In genomic region chr12:569803-570236, GRCh38 we compare ENCODE assay signal across 2 cellular contexts.
TF ChIP-seq lines count a peak whose summit lies in the region.

No MANE protein-coding gene starts in this region.

TF ChIP-seq in A549, 52 proteins besides CTCF, POLR2A, EP300 and RAD21 (continued from another document):
- TF ChIP-seq PBX3 (IDR thresholded peaks at IDR 0.05) (no peak), CBX8 (IDR thresholded peaks at IDR 0.05) (no peak), EHMT2 (IDR thresholded peaks at IDR 0.05; ENCODE audit: low read depth) (no peak), EHF (CRISPR knock-in tag; IDR thresholded peaks at IDR 0.05) (no peak), MAX (IDR thresholded peaks at IDR 0.05) (peak; percentile 67), FOSB (CRISPR knock-in tag; IDR thresholded peaks at IDR 0.05) (no peak), FOXS1 (CRISPR knock-in tag; IDR thresholded peaks at IDR 0.05) (no peak), SMC3 (IDR thresholded peaks at IDR 0.05) (peak; percentile 96), CBX2 (IDR thresholded peaks at IDR 0.05; ENCODE audit: borderline replicate concordance, low read depth) (no peak), PHF8 (IDR thresholded peaks at IDR 0.05; ENCODE audit: borderline replicate concordance, low read depth) (peak; percentile 56; the same call in 1 of the 2 replicates), ZSCAN20 (CRISPR knock-in tag; IDR thresholded peaks at IDR 0.05) (no peak), NR3C1 (IDR thresholded peaks at IDR 0.05) (no peak), JUN (IDR thresholded peaks at IDR 0.05) (no peak; a peak in 1 of 5 replicates), HDAC2 (IDR thresholded peaks at IDR 0.05) (no peak), ATOH8 (CRISPR knock-in tag; IDR thresholded peaks at IDR 0.05; ENCODE audit: low read depth) (no peak), RFX5 (IDR thresholded peaks at IDR 0.05) (peak; percentile 72; the same call in 1 of the 2 replicates), KDM1A (IDR thresholded peaks at IDR 0.05; ENCODE audit: low read depth) (no peak)
TF ChIP-seq in A549: peak in this region for 5.

TF ChIP-seq in SK-N-SH treated with all-trans-retinoic acid at 6 μM for 48 hours, 23 proteins besides CTCF, POLR2A, EP300 and RAD21 (continued from another document):
- TF ChIP-seq CREB5 (CRISPR knock-in tag; IDR thresholded peaks at IDR 0.05; ENCODE audit: low read depth) (no peak), PPARA (CRISPR knock-in tag; IDR thresholded peaks at IDR 0.05; ENCODE audit: borderline replicate concordance) (no peak), GLIS3 (CRISPR knock-in tag; IDR thresholded peaks at IDR 0.05) (no peak), ARNTL (CRISPR knock-in tag; IDR thresholded peaks at IDR 0.05; ENCODE audit: borderline replicate concordance, low read depth) (no peak), ZNF8 (CRISPR knock-in tag; IDR thresholded peaks at IDR 0.05) (no peak), ZNF565 (CRISPR knock-in tag; conservative IDR thresholded peaks at IDR 0.05; ENCODE audit: low read depth) (no peak), ZC3H10 (CRISPR knock-in tag; IDR thresholded peaks at IDR 0.05) (no peak), TOX (CRISPR knock-in tag; IDR thresholded peaks at IDR 0.05; ENCODE audit: borderline replicate concordance) (no peak)
TF ChIP-seq in SK-N-SH treated with all-trans-retinoic acid at 6 μM for 48 hours: peak in this region for 0.
